15 cellular contexts compared by ENCODE assay signal in genomic region chr7:41862261-41862660, GRCh38.
DNase-seq lines count a peak whose midpoint lies in the region; TF ChIP-seq lines count a peak whose summit lies in the region.
"Had no signal": no experiment of that assay in that cellular context is flagged by ENCODE, and none has a peak within 500 bp of the region (broad histone marks: within the 10 kb centered on the region; RNA-seq: fewer than 3 reads in every experiment).

No MANE protein-coding gene starts in this region.

- H3K9me3 ChIP-seq in BLaER1, result peaks cover 42% of the 10 kb centered on the region
- H3K9me3 ChIP-seq: A549 had no signal

- H3K4me3 Mint-ChIP-seq in nephron, result no peak overlapping the region
- H3K4me3 Mint-ChIP-seq: B cell; CD4-positive, alpha-beta T cell; CD8-positive, alpha-beta T cell had no signal

- H3K4me2 ChIP-seq in BLaER1, result peak overlapping the region; percentile 64
- H3K4me2 ChIP-seq: A549 had no signal

- H3K4me1 Mint-ChIP-seq in nephron, result peaks cover 11% of the 10 kb centered on the region

- H3K4me3 ChIP-seq in BLaER1, result no peak overlapping the region
- H3K4me3 ChIP-seq: A549, GM12878 had no signal

- H3K27ac ChIP-seq in BLaER1, result 0 out of 2 replicates have a peak overlapping the region, but pooled peaks have one; percentile 8
- no peak overlapping the region for H3K27ac ChIP-seq in caudate nucleus (ENCODE audit: low read depth, low read length)
- H3K27ac ChIP-seq: 22Rv1, A549, C4-2B had no signal

- no peak for TF ChIP-seq CTCF in nephron (IDR thresholded peaks at IDR 0.05; ENCODE audit: unreplicated experiment in 3 of 3)

- no peak overlapping the region for H3K9ac ChIP-seq in BLaER1

- no peaks in the 10 kb centered on the region; the same call in 1 of the 2 replicates for H3K36me3 ChIP-seq in BLaER1

- DNase-seq in EH (ENCODE audit: low read depth), result peak; percentile 45
- DNase-seq in hepatic stellate cell (ENCODE audit: low spot score), result no peak
- no peak for DNase-seq in caudate nucleus (lab: John Stamatoyannopoulos, UW)
- DNase-seq: Caco-2; Calu3; CD4-positive, alpha-beta T cell; CD8-positive, alpha-beta T cell; DMS79 treated with DMSO at 0.1 percent for 48 hours had no signal

- no peaks in the 10 kb centered on the region for H3K27me3 ChIP-seq in BLaER1

- peaks cover 19% of the 10 kb centered on the region for H3K9me3 Mint-ChIP-seq in nephron

- H3K27ac Mint-ChIP-seq in nephron, result peak overlapping the region; percentile 1 to 61 (median 46)
- H3K27ac Mint-ChIP-seq: B cell; CD4-positive, alpha-beta T cell; CD8-positive, alpha-beta T cell had no signal

- peaks cover 18% of the 10 kb centered on the region for H3K4me1 ChIP-seq in BLaER1
- H3K4me1 ChIP-seq: A549, Caco-2 had no signal

- H4K20me1 ChIP-seq in BLaER1, result no peaks in the 10 kb centered on the region

- no peaks in the 10 kb centered on the region for H3K36me3 Mint-ChIP-seq in nephron (ENCODE audit: low read depth)
- H3K36me3 Mint-ChIP-seq: CD8-positive, alpha-beta T cell had no signal

- H3K27me3 Mint-ChIP-seq in nephron (ENCODE audit: low read depth), result no peaks in the 10 kb centered on the region
- H3K27me3 Mint-ChIP-seq: B cell; CD4-positive, alpha-beta T cell had no signal
